In genomic region chr10:23362879-23363787, GRCh38 we compare ENCODE assay signal across 10 cellular contexts. TPM values are rescaled to one million over a fixed set of nuclear protein-coding genes. Genes with fewer than 3 reads are reported as not detected.
DNase-seq lines count a peak whose midpoint lies in the region; ATAC-seq and TF ChIP-seq lines count a peak whose summit lies in the region.
"Had no signal": no experiment of that assay in that cellular context is flagged by ENCODE, and none has a peak within 500 bp of the region (broad histone marks: within the 10 kb centered on the region; RNA-seq: fewer than 3 reads in every experiment).

No MANE protein-coding gene starts in this region.

- H3K27ac Mint-ChIP-seq in activated CD4-positive, alpha-beta memory T cell treated with anti-CD3 and anti-CD28 coated beads, Interleukin-2, amount 10 ng/mL, durations not matched to agents 7 days and 5 days: peak overlapping the region; percentile 98
- H3K27ac Mint-ChIP-seq: natural killer cell had no signal

- H3K9me3 Mint-ChIP-seq in activated CD4-positive, alpha-beta memory T cell treated with anti-CD3 and anti-CD28 coated beads, Interleukin-2, amount 10 ng/mL, durations not matched to agents 7 days and 5 days: no peaks in the 10 kb centered on the region
- H3K9me3 Mint-ChIP-seq: H9, natural killer cell had no signal

- H3K36me3 Mint-ChIP-seq in activated CD4-positive, alpha-beta memory T cell treated with anti-CD3 and anti-CD28 coated beads, Interleukin-2, amount 10 ng/mL, durations not matched to agents 7 days and 5 days (ENCODE audit: low read depth): peaks cover 10% of the 10 kb centered on the region
- H3K36me3 Mint-ChIP-seq: natural killer cell had no signal

- CTCF ChIA-PET in activated CD4-positive, alpha-beta memory T cell treated with anti-CD3 and anti-CD28 coated beads, Interleukin-2, amount 10 ng/mL, durations not matched to agents 7 days and 5 days (lab: Charles Lee): interaction anchor here (1.0 to 2.3 kb wide), 3 partner anchors 48 to 76 kb away, joined by 3 to 6 read pairs (median 4); partner anchors contain the start of gene OTUD1

- TF ChIP-seq POLR2A in GM18505 (IDR thresholded peaks at IDR 0.05; ENCODE audit: borderline replicate concordance, extremely low read depth, insufficient read depth, insufficient read length): no peak

- H3K4me3 Mint-ChIP-seq in activated CD4-positive, alpha-beta memory T cell treated with anti-CD3 and anti-CD28 coated beads, Interleukin-2, amount 10 ng/mL, durations not matched to agents 7 days and 5 days: peak overlapping the region; percentile 68
- H3K4me3 Mint-ChIP-seq: H9, natural killer cell had no signal

- DNase-seq in activated CD4-positive, CD25-positive, alpha-beta regulatory T cell treated with anti-CD3 and anti-CD28 coated beads, Interleukin-2, amount 50 U/mL, for 72 hours: no peak
- DNase-seq in activated CD4-positive, alpha-beta memory T cell treated with anti-CD3 and anti-CD28 coated beads, Interleukin-2, amount 10 ng/mL, durations not matched to agents 7 days and 5 days: peak; percentile 57
- DNase-seq in stimulated activated naive CD4-positive, alpha-beta T cell (lab: John Stamatoyannopoulos, UW): peak in 5 of 6 experiments; percentile 5 to 73 (median 69)
- no peak for DNase-seq in NCI-H1417 (lab: John Stamatoyannopoulos, UW)
- DNase-seq: H9, natural killer cell had no signal

- H3K4me1 Mint-ChIP-seq in activated CD4-positive, alpha-beta memory T cell treated with anti-CD3 and anti-CD28 coated beads, Interleukin-2, amount 10 ng/mL, durations not matched to agents 7 days and 5 days: peaks cover 53% of the 10 kb centered on the region

- ATAC-seq in activated CD4-positive, CD25-positive, alpha-beta regulatory T cell treated with anti-CD3 and anti-CD28 coated beads, Interleukin-2, amount 50 U/mL, for 24 hours: peak; percentile 76 to 78
- ATAC-seq in HG03025 (IDR thresholded peaks at IDR 0.05; ENCODE audit: low FRiP score, unreplicated experiment) (peak; percentile 43), GM18505 (IDR thresholded peaks at IDR 0.05; ENCODE audit: unreplicated experiment) (no peak), SK-N-SH treated with all-trans-retinoic acid at 6 μM for 48 hours (no peak)

- POLR2A ChIA-PET in activated CD4-positive, alpha-beta memory T cell treated with anti-CD3 and anti-CD28 coated beads, Interleukin-2, amount 10 ng/mL, durations not matched to agents 7 days and 5 days (lab: Charles Lee): interaction anchor here (1.2 to 4.4 kb wide), 5 partner anchors 9 to 86 kb away, joined by 3 to 63 read pairs (median 5); partner anchors contain the start of genes C10orf67 and OTUD1

- H3K27me3 Mint-ChIP-seq in activated CD4-positive, alpha-beta memory T cell treated with anti-CD3 and anti-CD28 coated beads, Interleukin-2, amount 10 ng/mL, durations not matched to agents 7 days and 5 days: no peaks in the 10 kb centered on the region

TF ChIP-seq in SK-N-SH treated with all-trans-retinoic acid at 6 μM for 48 hours, 23 proteins besides CTCF, POLR2A, EP300 and RAD21:
- TF ChIP-seq RARB (CRISPR knock-in tag; IDR thresholded peaks at IDR 0.05): no peak
- TF ChIP-seq CSRNP3 (CRISPR knock-in tag; IDR thresholded peaks at IDR 0.05): no peak
- no peak for TF ChIP-seq ZNF565 (CRISPR knock-in tag; conservative IDR thresholded peaks at IDR 0.05; ENCODE audit: low read depth)
- no peak for TF ChIP-seq TCF4 (CRISPR knock-in tag; IDR thresholded peaks at IDR 0.05; ENCODE audit: borderline replicate concordance)
- no peak for TF ChIP-seq GLIS3 (CRISPR knock-in tag; IDR thresholded peaks at IDR 0.05)
- TF ChIP-seq CREB5 (CRISPR knock-in tag; IDR thresholded peaks at IDR 0.05; ENCODE audit: low read depth): no peak
- TF ChIP-seq ARNTL (CRISPR knock-in tag; IDR thresholded peaks at IDR 0.05; ENCODE audit: borderline replicate concordance, low read depth): no peak
- TF ChIP-seq ZFP3 (CRISPR knock-in tag; IDR thresholded peaks at IDR 0.05): no peak
- no peak for TF ChIP-seq TSHZ2 (CRISPR knock-in tag; IDR thresholded peaks at IDR 0.05)
- TF ChIP-seq ISL1 (CRISPR knock-in tag; IDR thresholded peaks at IDR 0.05): no peak
- no peak for TF ChIP-seq CSDC2 (CRISPR knock-in tag; IDR thresholded peaks at IDR 0.05)
- no peak for TF ChIP-seq POU6F1 (CRISPR knock-in tag; IDR thresholded peaks at IDR 0.05; ENCODE audit: borderline replicate concordance, low read depth)
- no peak for TF ChIP-seq ZNF70 (CRISPR knock-in tag; IDR thresholded peaks at IDR 0.05)
- no peak for TF ChIP-seq PPARA (CRISPR knock-in tag; IDR thresholded peaks at IDR 0.05; ENCODE audit: borderline replicate concordance)
- no peak for TF ChIP-seq SNAI2 (CRISPR knock-in tag; IDR thresholded peaks at IDR 0.05)

RNA-seq across cellular contexts. Expression of gene C10orf67, which starts 18.5 kb away (rescaled TPM):
- total RNA-seq in activated CD4-positive, alpha-beta memory T cell treated with anti-CD3 and anti-CD28 coated beads, Interleukin-2, amount 10 ng/mL, durations not matched to agents 7 days and 5 days: not detected
- total RNA-seq: H9, natural killer cell had no signal

Comparison
In these comparisons a context has a peak if more than half of its experiments do, and no peak if none do; other contexts are left out.
1. ATAC-seq: peak in activated CD4-positive, CD25-positive, alpha-beta regulatory T cell treated with anti-CD3 and anti-CD28 coated beads, Interleukin-2, amount 50 U/mL, for 24 hours (2 of 2) and HG03025 (single experiment); none in GM18505 (single experiment) and SK-N-SH treated with all-trans-retinoic acid at 6 μM for 48 hours (single experiment).
2. DNase-seq: peak in activated CD4-positive, alpha-beta memory T cell treated with anti-CD3 and anti-CD28 coated beads, Interleukin-2, amount 10 ng/mL, durations not matched to agents 7 days and 5 days (single experiment) and stimulated activated naive CD4-positive, alpha-beta T cell (5 of 6); none in activated CD4-positive, CD25-positive, alpha-beta regulatory T cell treated with anti-CD3 and anti-CD28 coated beads, Interleukin-2, amount 50 U/mL, for 72 hours (single experiment) and NCI-H1417 (0 of 3).